30 cellular contexts compared by ENCODE assay signal in the genomic region with DNA sequence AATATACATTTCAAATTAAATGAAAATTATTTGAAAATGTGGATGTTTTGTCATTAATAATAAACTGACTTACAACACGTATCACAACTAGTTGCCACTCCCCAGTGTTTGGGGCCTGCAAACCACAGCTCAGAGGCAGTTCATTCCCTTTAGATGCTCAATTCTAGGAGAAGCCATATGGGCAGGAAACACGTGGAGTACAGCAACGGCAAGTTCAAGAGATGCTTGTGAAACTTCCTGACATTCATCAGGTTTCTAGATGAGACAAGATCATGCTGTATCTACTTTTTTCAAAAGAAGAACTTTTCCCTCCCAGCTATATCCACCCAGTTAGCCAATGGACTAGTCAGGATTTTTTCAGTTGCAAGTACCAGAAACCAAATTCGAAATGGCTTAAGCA. TPM values are rescaled to one million over a fixed set of nuclear protein-coding genes. Genes with fewer than 3 reads are reported as not detected.
DNase-seq lines count a peak whose midpoint lies in the region; ATAC-seq and TF ChIP-seq lines count a peak whose summit lies in the region.
"Had no signal": no experiment of that assay in that cellular context is flagged by ENCODE, and none has a peak within 500 bp of the region (broad histone marks: within the 10 kb centered on the region; RNA-seq: fewer than 3 reads in every experiment).

No MANE protein-coding gene starts in this region.

- H3K9ac ChIP-seq in BLaER1 treated with 17β-estradiol and CSF1 and Interleukin-3, amounts not matched to agents 10 nM and 100 nM, result peak overlapping the region in 4 of 11 experiments; percentile 14 to 39 (median 32); a peak in 3 of 22 replicates
- H3K9ac ChIP-seq in colonic mucosa (ENCODE audit: low read depth in 2 of 2, low read length in 2 of 2), result no peak overlapping the region

- no peaks in the 10 kb centered on the region for H3K36me3 ChIP-seq in BLaER1 treated with 17β-estradiol and CSF1 and Interleukin-3, amounts not matched to agents 10 nM and 100 nM
- H3K36me3 ChIP-seq in colonic mucosa, result no peaks in the 10 kb centered on the region
- H3K36me3 ChIP-seq: brain microvascular endothelial cell, esophagus squamous epithelium, HAP-1, lower lobe of right lung, SJSA1, tibial artery had no signal

- intact Hi-C loops in colonic mucosa (cut with DNase I), result no loop called here

- no peaks in the 10 kb centered on the region for H4K20me1 ChIP-seq in BLaER1 treated with 17β-estradiol and CSF1 and Interleukin-3, amounts not matched to agents 10 nM and 100 nM

- H3K27me3 ChIP-seq in BLaER1 treated with 17β-estradiol and CSF1 and Interleukin-3, amounts not matched to agents 10 nM and 100 nM, result no peaks in the 10 kb centered on the region
- H3K27me3 ChIP-seq in colonic mucosa, result no peaks in the 10 kb centered on the region
- H3K27me3 ChIP-seq: esophagus squamous epithelium, hepatocyte, SJSA1 had no signal

- DNase-seq in KG1 (lab: John Stamatoyannopoulos, UW), result peak; percentile 27
- DNase-seq in NOMO-1 treated with dmso at 0.1 percent for 144 hours (lab: John Stamatoyannopoulos, UW; ENCODE audit: unreplicated experiment), result peak; percentile 92
- DNase-seq in colonic mucosa, result peak; percentile 17
- no peak for DNase-seq in mesenteric fat pad (ENCODE audit: low spot score)
- DNase-seq: activated B cell treated with CpG ODN at 0.5 μM for 24 hours; activated CD8-positive, alpha-beta memory T cell treated with anti-CD3 and anti-CD28 coated beads, Interleukin-2, amount 50 U/mL, for 48 hours; activated naive CD4-positive, alpha-beta T cell treated with anti-CD3 and anti-CD28 coated beads for 36 hours; brain microvascular endothelial cell; Caco-2; DMS53; esophagus squamous epithelium; lower lobe of right lung; mucosa of descending colon; natural killer cell; NCI-H2029 treated with DMSO at 0.1 percent for 48 hours; NCI-H526; stimulated activated CD4-positive, alpha-beta T cell treated with anti-CD3 and anti-CD28 coated beads, Interleukin-4, amount 100 ng/mL, for 24 hours; tibial artery had no signal

- H3K4me2 ChIP-seq in BLaER1 treated with 17β-estradiol and CSF1 and Interleukin-3, amounts not matched to agents 10 nM and 100 nM, result peak overlapping the region; percentile 37 to 72 (median 65)
- H3K4me2 ChIP-seq: hepatocyte had no signal

- no peak overlapping the region for H3K4me3 ChIP-seq in BLaER1 treated with 17β-estradiol and CSF1 and Interleukin-3, amounts not matched to agents 10 nM and 100 nM
- H3K4me3 ChIP-seq in colonic mucosa, result no peak overlapping the region
- H3K4me3 ChIP-seq: esophagus squamous epithelium, HAP-1, hepatocyte, lower lobe of right lung, mucosa of descending colon, SJSA1, tibial artery had no signal

- peaks cover 19 to 61% (median 51%) of the 10 kb centered on the region in 10 experiments for H3K4me1 ChIP-seq in BLaER1 treated with 17β-estradiol and CSF1 and Interleukin-3, amounts not matched to agents 10 nM and 100 nM
- H3K4me1 ChIP-seq in colonic mucosa, result no peaks in the 10 kb centered on the region
- H3K4me1 ChIP-seq: Caco-2, HAP-1, tibial artery had no signal

- H3K27ac ChIP-seq in BLaER1 treated with 17β-estradiol and CSF1 and Interleukin-3, amounts not matched to agents 10 nM and 100 nM, result peak overlapping the region in 9 of 11 experiments; percentile 18 to 76 (median 64); a peak in 17 of 22 replicates
- H3K27ac ChIP-seq in colonic mucosa, result peak overlapping the region; percentile 45
- H3K27ac ChIP-seq: brain microvascular endothelial cell, C4-2B, esophagus squamous epithelium, hepatocyte, lower lobe of right lung, SJSA1, tibial artery had no signal

- no peak for TF ChIP-seq CTCF in colonic mucosa (IDR thresholded peaks at IDR 0.05)

- ATAC-seq in HG03460 (IDR thresholded peaks at IDR 0.05; ENCODE audit: unreplicated experiment) (no peak), HG03175 (IDR thresholded peaks at IDR 0.05; ENCODE audit: unreplicated experiment) (no peak)
- ATAC-seq: HepG2, lower lobe of right lung, natural killer cell had no signal

- H3K9me3 ChIP-seq in BLaER1 treated with 17β-estradiol and CSF1 and Interleukin-3, amounts not matched to agents 10 nM and 100 nM (replicated peaks in 1 of 11), result peaks cover 0 to 22% (median 10%) of the 10 kb centered on the region in 11 experiments; a peak in 9 of 22 replicates
- no peaks in the 10 kb centered on the region for H3K9me3 ChIP-seq in colonic mucosa
- H3K9me3 ChIP-seq: Caco-2, esophagus squamous epithelium, HAP-1, lower lobe of right lung, mucosa of descending colon, SJSA1 had no signal

RNA-seq across cellular contexts. Expression of a gene that starts 17.6 kb away (rescaled TPM):
- total RNA-seq in colonic mucosa (under 1 TPM; 0.24 to 0.27 TPM), mesenteric fat pad (not detected)
- total RNA-seq: activated B cell treated with CpG ODN at 0.5 μM for 24 hours; activated naive CD4-positive, alpha-beta T cell treated with anti-CD3 and anti-CD28 coated beads for 36 hours; Caco-2; chondrocyte; lower lobe of right lung; natural killer cell; SJSA1 had no signal

RNA-seq across cellular contexts. Expression of a gene that starts 44.5 kb away (rescaled TPM):
- total RNA-seq in colonic mucosa (10 to 100 TPM; 27.7 to 30.2 TPM), mesenteric fat pad (not detected)
- total RNA-seq: activated B cell treated with CpG ODN at 0.5 μM for 24 hours; activated naive CD4-positive, alpha-beta T cell treated with anti-CD3 and anti-CD28 coated beads for 36 hours; chondrocyte; frontal cortex; G401; HepG2; natural killer cell; omental fat pad; SJSA1 had no signal

Comparison
In these comparisons a context has a peak if more than half of its experiments do, and no peak if none do; other contexts are left out.
1. RNA of a gene that starts 44.5 kb away (total RNA-seq): 27.7 to 30.2 TPM in colonic mucosa; not detected in mesenteric fat pad (single experiment); every median in the first group is over 10 times any median in the second.